6 cellular contexts compared by ENCODE assay signal in the genomic region with DNA sequence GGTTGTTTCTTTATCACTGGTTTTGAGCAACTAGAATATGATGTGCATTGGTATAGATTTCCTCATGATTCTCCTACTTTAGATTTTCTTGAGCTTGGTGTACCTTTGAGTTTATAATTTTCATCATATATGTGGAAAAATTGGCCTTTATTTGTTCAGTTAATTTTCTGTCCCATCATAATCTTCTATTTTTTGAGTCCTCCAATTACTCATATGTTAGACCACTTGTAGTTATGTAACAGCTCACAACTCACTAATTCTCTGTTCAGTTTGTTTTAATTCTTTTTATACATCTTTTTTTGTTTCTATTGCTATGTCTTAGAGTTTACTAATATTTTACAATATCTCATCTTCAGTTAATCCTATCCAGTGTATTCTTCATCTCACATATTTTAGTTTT.
"Had no signal": no experiment of that assay in that cellular context is flagged by ENCODE, and none has a peak within 500 bp of the region (broad histone marks: within the 10 kb centered on the region; RNA-seq: fewer than 3 reads in every experiment).

No MANE protein-coding gene starts in this region.

- H3K4me3 ChIP-seq: K562 had no signal

- H3K27ac ChIP-seq: HL-60, KMS-11 had no signal

- DNase-seq: IMR-90, KBM-7, KG1 had no signal
